Comparison of ENCODE assay signal across 18 cellular contexts in genomic region chr9:96496368-96497116, GRCh38. TPM values are rescaled to one million over a fixed set of nuclear protein-coding genes. Genes with fewer than 3 reads are reported as not detected.
DNase-seq lines count a peak whose midpoint lies in the region; ATAC-seq, FAIRE-seq and TF ChIP-seq lines count a peak whose summit lies in the region.
"Had no signal": no experiment of that assay in that cellular context is flagged by ENCODE, and none has a peak within 500 bp of the region (broad histone marks: within the 10 kb centered on the region; RNA-seq: fewer than 3 reads in every experiment).

No MANE protein-coding gene starts in this region.

- no peaks in the 10 kb centered on the region for H3K79me2 ChIP-seq in K562 (ENCODE audit: control insufficient read depth, insufficient read depth, low read length)

- TF ChIP-seq CTCF in K562 (IDR thresholded peaks at IDR 0.05 in 2 of 3, conservative IDR thresholded peaks at IDR 0.05 in 1 of 3; ENCODE audit: insufficient read depth in 2 of 3, low read depth in 1 of 3, low read length in 3 of 3) (no peak), prostate gland (IDR thresholded peaks at IDR 0.05) (no peak)

- POLR2A ChIA-PET in K562 (lab: Yijun Ruan, JAX), result no interaction called here

- no peaks in the 10 kb centered on the region for H3K36me3 ChIP-seq in K562 (ENCODE audit: control insufficient read depth, insufficient read depth, low read length)
- H3K36me3 ChIP-seq in prostate gland, result no peaks in the 10 kb centered on the region

- in situ Hi-C loops in K562 (cut with MboI), result no loop called here

- H3K4me3 Mint-ChIP-seq in stimulated activated naive CD8-positive, alpha-beta T cell treated with anti-CD3 and anti-CD28 coated beads, Interleukin-15, amount 100 ng/mL, for 72 hours, result no peak overlapping the region
- no peak overlapping the region for H3K4me3 Mint-ChIP-seq in stimulated activated effector memory CD8-positive, alpha-beta T cell treated with anti-CD3 and anti-CD28 coated beads, Interleukin-12 subunit alpha, Interleukin-12 subunit beta, amount 100 ng/mL, for 72 hours
- H3K4me3 Mint-ChIP-seq: B cell; CD8-positive, alpha-beta T cell; IgD-negative memory B cell had no signal

- intact Hi-C loops in K562 (cut with micrococcal nuclease) (no loop called here), prostate gland (cut with DNase I) (no loop called here)

- H4K20me1 ChIP-seq in K562 (replicated peaks; ENCODE audit: control insufficient read depth, insufficient read depth, low read length), result peaks cover 4% of the 10 kb centered on the region; the same call in 1 of the 2 replicates
- H4K20me1 ChIP-seq: BLaER1 treated with 17β-estradiol and CSF1 and Interleukin-3, amounts not matched to agents 10 nM and 100 nM had no signal

- no peaks in the 10 kb centered on the region for H3K9me3 Mint-ChIP-seq in stimulated activated naive CD8-positive, alpha-beta T cell treated with anti-CD3 and anti-CD28 coated beads, Interleukin-15, amount 100 ng/mL, for 72 hours
- H3K9me3 Mint-ChIP-seq in stimulated activated effector memory CD8-positive, alpha-beta T cell treated with anti-CD3 and anti-CD28 coated beads, Interleukin-12 subunit alpha, Interleukin-12 subunit beta, amount 100 ng/mL, for 72 hours, result no peaks in the 10 kb centered on the region
- H3K9me3 Mint-ChIP-seq: CD8-positive, alpha-beta T cell; IgD-negative memory B cell had no signal

- no peak for TF ChIP-seq RAD21 in K562 (CRISPR knock-in tag; conservative IDR thresholded peaks at IDR 0.05 in 1 of 2, IDR thresholded peaks at IDR 0.05 in 1 of 2)

- CTCF ChIA-PET in K562 (lab: Yijun Ruan, JAX; ENCODE audit: low intra/inter-chr PET ratio), result no interaction called here

- peaks cover 4% of the 10 kb centered on the region for H3K36me3 Mint-ChIP-seq in stimulated activated effector memory CD8-positive, alpha-beta T cell treated with anti-CD3 and anti-CD28 coated beads, Interleukin-12 subunit alpha, Interleukin-12 subunit beta, amount 100 ng/mL, for 72 hours

- WGBS in K562 (ENCODE audit: insufficient coverage, low coverage, missing lambda C conversion rate), result 51% methylated on average over 46 of the region's 55 CpGs
- 95% methylated on average over 53 of the region's 55 CpGs for WGBS in prostate gland

- peaks cover 5% of the 10 kb centered on the region for H3K4me1 Mint-ChIP-seq in stimulated activated naive CD8-positive, alpha-beta T cell treated with anti-CD3 and anti-CD28 coated beads, Interleukin-15, amount 100 ng/mL, for 72 hours
- H3K4me1 Mint-ChIP-seq in stimulated activated effector memory CD8-positive, alpha-beta T cell treated with anti-CD3 and anti-CD28 coated beads, Interleukin-12 subunit alpha, Interleukin-12 subunit beta, amount 100 ng/mL, for 72 hours, result peaks cover 12% of the 10 kb centered on the region
- H3K4me1 Mint-ChIP-seq: B cell, IgD-negative memory B cell had no signal

- no peak overlapping the region for H3K27ac ChIP-seq in K562 (ENCODE audit: extremely low read depth, low read depth, low read length)
- no peak overlapping the region for H3K27ac ChIP-seq in prostate gland
- H3K27ac ChIP-seq: BLaER1 treated with 17β-estradiol and CSF1 and Interleukin-3, amounts not matched to agents 10 nM and 100 nM had no signal

- H2AFZ ChIP-seq in K562 (ENCODE audit: low read depth, low read length), result no peak overlapping the region

- ATAC-seq in stimulated activated naive CD8-positive, alpha-beta T cell treated with anti-CD3 and anti-CD28 coated beads, Interleukin-15, amount 100 ng/mL, for 72 hours, result peak; percentile 56
- ATAC-seq in stimulated activated naive CD8-positive, alpha-beta T cell treated with anti-CD3 and anti-CD28 coated beads, Interleukin-15, Interleukin-2, amounts not matched to agents 100 U/mL and 50 U/mL, for 24 hours, result no peak
- no peak for ATAC-seq in K562
- ATAC-seq in stimulated activated effector memory CD8-positive, alpha-beta T cell treated with anti-CD3 and anti-CD28 coated beads, Interleukin-12 subunit alpha, Interleukin-12 subunit beta, amount 100 ng/mL, for 72 hours, result no peak
- ATAC-seq: CD8-positive, alpha-beta T cell; GM12878 had no signal

- no peak for DNase-seq in stimulated activated naive CD8-positive, alpha-beta T cell treated with anti-CD3 and anti-CD28 coated beads, Interleukin-15, amount 100 ng/mL, for 72 hours
- no peak for DNase-seq in stimulated activated naive CD8-positive, alpha-beta T cell treated with anti-CD3 and anti-CD28 coated beads, Interleukin-15, Interleukin-2, amounts not matched to agents 100 U/mL and 50 U/mL, for 24 hours
- no peak for DNase-seq in K562 (ENCODE audit: extremely low read depth in 1 of 4, low spot score in 3 of 4)
- DNase-seq in stimulated activated effector memory CD8-positive, alpha-beta T cell treated with anti-CD3 and anti-CD28 coated beads, Interleukin-12 subunit alpha, Interleukin-12 subunit beta, amount 100 ng/mL, for 72 hours (ENCODE audit: low spot score in 2 of 2), result no peak
- no peak for DNase-seq in prostate gland (ENCODE audit: low spot score)
- no peak for DNase-seq in amygdala (lab: John Stamatoyannopoulos, UW)
- DNase-seq: Calu3; CD8-positive, alpha-beta T cell; DMS 273 treated with DMSO at 0.1 percent for 48 hours; DMS53; DND-41; EL; GOT3; HCEC 1CT had no signal

- TF ChIP-seq EP300 in K562 (IDR thresholded peaks at IDR 0.05; ENCODE audit: low read length), result no peak

- H3K9me1 ChIP-seq in K562 (ENCODE audit: control insufficient read depth, insufficient read depth, low read length), result no peaks in the 10 kb centered on the region

- BruUV-seq in K562 (replicated peaks; lab: Mats Ljungman, UMichigan), result no TSS peak

- no peak overlapping the region for H3K4me2 ChIP-seq in K562 (ENCODE audit: insufficient read depth, low read length)
- H3K4me2 ChIP-seq: BLaER1 treated with 17β-estradiol and CSF1 and Interleukin-3, amounts not matched to agents 10 nM and 100 nM had no signal

- no peak overlapping the region for H3K27ac Mint-ChIP-seq in stimulated activated naive CD8-positive, alpha-beta T cell treated with anti-CD3 and anti-CD28 coated beads, Interleukin-15, amount 100 ng/mL, for 72 hours
- H3K27ac Mint-ChIP-seq in stimulated activated effector memory CD8-positive, alpha-beta T cell treated with anti-CD3 and anti-CD28 coated beads, Interleukin-12 subunit alpha, Interleukin-12 subunit beta, amount 100 ng/mL, for 72 hours, result peak overlapping the region; percentile 26
- H3K27ac Mint-ChIP-seq: B cell; CD8-positive, alpha-beta T cell had no signal

- H3K4me1 ChIP-seq in K562 (replicated peaks in 1 of 2; ENCODE audit: control insufficient read depth in 2 of 2, insufficient read depth in 2 of 2, low read length in 2 of 2) (peaks cover 0 to 13% of the 10 kb centered on the region in 2 experiments; a peak in 1 of 5 replicates), prostate gland (replicated peaks) (no peaks in the 10 kb centered on the region)

- H3K9me3 ChIP-seq in K562 (replicated peaks; ENCODE audit: control insufficient read depth, insufficient read depth, low read depth, low read length) (no peaks in the 10 kb centered on the region), prostate gland (no peaks in the 10 kb centered on the region)
- H3K9me3 ChIP-seq: BLaER1 treated with 17β-estradiol and CSF1 and Interleukin-3, amounts not matched to agents 10 nM and 100 nM had no signal

- no peak for FAIRE-seq in K562 (lab: Jason Lieb, UNC)
- FAIRE-seq: GM12878 had no signal

- TF ChIP-seq POLR2A in K562 (conservative IDR thresholded peaks at IDR 0.05) (no peak), prostate gland (IDR thresholded peaks at IDR 0.05) (no peak)

- no peak overlapping the region for H3K4me3 ChIP-seq in K562
- no peak overlapping the region for H3K4me3 ChIP-seq in prostate gland
- H3K4me3 ChIP-seq: BLaER1 treated with 17β-estradiol and CSF1 and Interleukin-3, amounts not matched to agents 10 nM and 100 nM; GM12878 had no signal

- peaks cover 9 to 62% of the 10 kb centered on the region in 2 experiments; a peak in 4 of 5 replicates for H3K27me3 ChIP-seq in K562 (ENCODE audit: control insufficient read depth in 2 of 2, insufficient read depth in 2 of 2, low read length in 2 of 2)
- no peaks in the 10 kb centered on the region for H3K27me3 ChIP-seq in prostate gland (replicated peaks; ENCODE audit: insufficient read depth)
- H3K27me3 ChIP-seq: BLaER1 treated with 17β-estradiol and CSF1 and Interleukin-3, amounts not matched to agents 10 nM and 100 nM had no signal

- peaks cover 7% of the 10 kb centered on the region for H3K27me3 Mint-ChIP-seq in stimulated activated naive CD8-positive, alpha-beta T cell treated with anti-CD3 and anti-CD28 coated beads, Interleukin-15, amount 100 ng/mL, for 72 hours
- H3K27me3 Mint-ChIP-seq: B cell, IgD-negative memory B cell had no signal

- no peak overlapping the region; a peak in 1 of 4 replicates for H3K9ac ChIP-seq in K562 (ENCODE audit: insufficient read depth in 1 of 2, low read depth in 2 of 2, low read length in 2 of 2)
- H3K9ac ChIP-seq: BLaER1 treated with 17β-estradiol and CSF1 and Interleukin-3, amounts not matched to agents 10 nM and 100 nM had no signal

TF ChIP-seq in K562, 482 proteins besides CTCF, POLR2A, EP300 and RAD21 (continues in another document):
- no peak for TF ChIP-seq BRF1 (IDR thresholded peaks at IDR 0.05; ENCODE audit: borderline replicate concordance, extremely low read depth, insufficient read length)

RNA-seq across cellular contexts. Expression of gene HABP4, which starts 46.6 kb away (rescaled TPM):
- 0.81 and 2.5 TPM in 2 replicates for total RNA-seq in K562 (2011; cell fraction: chromatin; rRNA removed; ENCODE audit: low replicate concordance)
- 0.66 and 0.83 TPM in 2 replicates for total RNA-seq in K562 (2011; cell fraction: nucleolus; rRNA removed)
- total RNA-seq in K562 (2011; cell fraction: nucleoplasm; rRNA removed), result 1.8 and 2.4 TPM in 2 replicates
- total RNA-seq in K562 (2014; rRNA removed), result 1.9 and 2.0 TPM in 2 replicates
- 1.8 and 2.0 TPM in 2 replicates for total RNA-seq in K562 (2014; rRNA removed; fragmentation: Illumina TruSeq; extraction: Trizol)
- 1.3 and 1.9 TPM in 2 replicates for total RNA-seq in K562 (2015; rRNA removed; fragmentation: Illumina TruSeq; extraction: Trizol)
- total RNA-seq in K562 (2021), result 1.9 and 2.1 TPM in 2 replicates
- polyA plus RNA-seq in K562 (2011; rRNA removed), result 1.4 and 2.2 TPM in 2 replicates
- polyA plus RNA-seq in K562 (2011; cell fraction: cytosol; rRNA removed), result 0.42 and 1.8 TPM in 2 replicates
- 0.85 and 1.7 TPM in 2 replicates for polyA plus RNA-seq in K562 (2011; cell fraction: nucleus; rRNA removed)
- polyA plus RNA-seq in K562 (2012), result 3.0 and 3.6 TPM in 2 replicates
- polyA plus RNA-seq in K562 (2014; fragmentation: Illumina TruSeq; extraction: Trizol), result 1.1 and 2.0 TPM in 2 replicates
- polyA plus RNA-seq in K562 (2014; fragmentation: Nextera tagmentation; extraction: Ambion mirVana), result under 1 TPM; 0.38 to 0.52 TPM
- 2.4 and 3.4 TPM in 2 replicates for polyA plus RNA-seq in K562 (2014; rRNA removed)
- 0.70 and 1.3 TPM in 2 replicates for polyA minus RNA-seq in K562 (2011; rRNA and poly(A)+ RNA removed)
- polyA minus RNA-seq in K562 (2011; cell fraction: cytosol; rRNA and poly(A)+ RNA removed), result 0.29 and 0.73 TPM in 2 replicates
- polyA minus RNA-seq in K562 (2011; cell fraction: nucleus; rRNA and poly(A)+ RNA removed), result 0.13 and 0.56 TPM in 2 replicates
- total RNA-seq in prostate gland, result 10 to 100 TPM; 13.5 to 24.3 TPM

Comparison
In these comparisons a context has a peak if more than half of its experiments do, and no peak if none do; other contexts are left out.
1. RNA of gene HABP4, which starts 46.6 kb away (total RNA-seq): 13.5 to 24.3 TPM in prostate gland; 0.66 to 2.5 TPM in K562; every median in the first group is over 4 times any median in the second.